1 cellular context compared by ENCODE assay signal in the genomic region with DNA sequence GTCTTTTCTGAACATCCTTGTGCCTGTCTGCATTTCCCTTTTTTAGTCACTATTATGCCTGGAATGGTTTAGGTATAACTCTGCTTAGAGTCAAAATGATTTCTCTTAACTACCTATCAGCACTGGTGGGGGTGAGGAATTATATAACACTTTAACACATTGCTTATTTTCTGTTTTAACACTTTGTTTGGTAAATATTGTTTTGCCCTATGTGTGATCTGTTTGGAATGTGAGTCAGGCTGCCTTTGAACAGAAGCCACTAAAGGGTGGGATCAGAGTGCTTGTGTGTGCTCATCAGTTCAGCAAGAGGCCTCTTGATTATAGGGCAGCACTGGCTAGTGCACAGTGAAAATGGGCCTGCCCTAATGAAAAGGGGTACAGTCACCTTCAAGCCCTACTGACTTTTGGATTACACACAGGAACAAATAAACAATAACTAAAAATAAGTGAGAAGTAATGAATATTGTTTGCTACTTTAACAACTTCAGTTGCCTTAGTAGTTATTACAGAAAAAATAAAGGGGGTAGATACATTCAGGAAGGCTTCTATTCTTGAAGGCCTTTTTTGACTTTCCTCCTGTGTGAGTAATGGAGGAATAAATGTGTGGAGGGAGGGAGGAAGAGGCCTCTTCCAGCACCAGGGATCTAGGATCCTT.
A peak's percentile ranks its signal among the peaks of the same experiment; 100 is the strongest.
TF ChIP-seq lines count a peak whose summit lies in the region.

No MANE protein-coding gene starts in this region.

TF ChIP-seq in HepG2, 621 proteins besides CTCF, POLR2A, EP300 and RAD21 (continues in another document):
- TF ChIP-seq KDM6A (CRISPR knock-in tag; IDR thresholded peaks at IDR 0.05; ENCODE audit: low read depth) (peak; percentile 46; the same call in 1 of the 2 replicates), ZNF713 (CRISPR knock-in tag; IDR thresholded peaks at IDR 0.05) (peak; percentile 55; the same call in 1 of the 2 replicates), ZNF577 (CRISPR knock-in tag; IDR thresholded peaks at IDR 0.05; ENCODE audit: borderline replicate concordance, low read depth) (no peak), RAD51 (IDR thresholded peaks at IDR 0.05; ENCODE audit: borderline replicate concordance) (no peak), TBP (CRISPR knock-in tag; IDR thresholded peaks at IDR 0.05) (no peak), ZFX (CRISPR knock-in tag; IDR thresholded peaks at IDR 0.05; ENCODE audit: low read depth) (peak; percentile 58), KDM1A (CRISPR knock-in tag; IDR thresholded peaks at IDR 0.05) (no peak), ZNF605 (CRISPR knock-in tag; IDR thresholded peaks at IDR 0.05) (no peak), ZNF17 (CRISPR knock-in tag; IDR thresholded peaks at IDR 0.05) (no peak), ZNF468 (CRISPR knock-in tag; IDR thresholded peaks at IDR 0.05) (no peak), ZBTB7A (CRISPR knock-in tag; IDR thresholded peaks at IDR 0.05) (no peak), ZMYM3 (CRISPR knock-in tag; IDR thresholded peaks at IDR 0.05) (no peak), SIX1 (CRISPR knock-in tag; IDR thresholded peaks at IDR 0.05; ENCODE audit: borderline replicate concordance) (peak; percentile 62; the same call in 1 of the 2 replicates), BRD4 (CRISPR knock-in tag; IDR thresholded peaks at IDR 0.05) (no peak), MAZ (IDR thresholded peaks at IDR 0.05; ENCODE audit: borderline replicate concordance, low read depth, low read length) (no peak), MAZ (CRISPR knock-in tag; IDR thresholded peaks at IDR 0.05; ENCODE audit: low read depth) (no peak), MAFG (CRISPR knock-in tag; IDR thresholded peaks at IDR 0.05) (no peak), ZMAT3 (CRISPR knock-in tag; conservative IDR thresholded peaks at IDR 0.05) (no peak), RELA (CRISPR knock-in tag; IDR thresholded peaks at IDR 0.05) (no peak), ZNF619 (CRISPR knock-in tag; IDR thresholded peaks at IDR 0.05) (no peak), ZNF546 (CRISPR knock-in tag; conservative IDR thresholded peaks at IDR 0.05) (no peak), SMARCE1 (IDR thresholded peaks at IDR 0.05; ENCODE audit: borderline replicate concordance) (no peak), HOXA7 (CRISPR knock-in tag; IDR thresholded peaks at IDR 0.05) (no peak), BORCS8-MEF2B (CRISPR knock-in tag; IDR thresholded peaks at IDR 0.05) (no peak), RBFOX2 (IDR thresholded peaks at IDR 0.05; ENCODE audit: low read depth, low read length) (no peak), ATF7 (IDR thresholded peaks at IDR 0.05) (no peak), ATF7 (CRISPR knock-in tag; IDR thresholded peaks at IDR 0.05) (no peak), MLXIP (CRISPR knock-in tag; IDR thresholded peaks at IDR 0.05; ENCODE audit: borderline replicate concordance) (no peak), MYC (CRISPR knock-in tag; IDR thresholded peaks at IDR 0.05; ENCODE audit: borderline replicate concordance) (no peak), BCL6 (CRISPR knock-in tag; IDR thresholded peaks at IDR 0.05) (peak; percentile 65), UBTF (CRISPR knock-in tag; IDR thresholded peaks at IDR 0.05) (no peak), PAF1 (CRISPR knock-in tag; IDR thresholded peaks at IDR 0.05) (no peak)
- TF ChIP-seq, protein P1, sequence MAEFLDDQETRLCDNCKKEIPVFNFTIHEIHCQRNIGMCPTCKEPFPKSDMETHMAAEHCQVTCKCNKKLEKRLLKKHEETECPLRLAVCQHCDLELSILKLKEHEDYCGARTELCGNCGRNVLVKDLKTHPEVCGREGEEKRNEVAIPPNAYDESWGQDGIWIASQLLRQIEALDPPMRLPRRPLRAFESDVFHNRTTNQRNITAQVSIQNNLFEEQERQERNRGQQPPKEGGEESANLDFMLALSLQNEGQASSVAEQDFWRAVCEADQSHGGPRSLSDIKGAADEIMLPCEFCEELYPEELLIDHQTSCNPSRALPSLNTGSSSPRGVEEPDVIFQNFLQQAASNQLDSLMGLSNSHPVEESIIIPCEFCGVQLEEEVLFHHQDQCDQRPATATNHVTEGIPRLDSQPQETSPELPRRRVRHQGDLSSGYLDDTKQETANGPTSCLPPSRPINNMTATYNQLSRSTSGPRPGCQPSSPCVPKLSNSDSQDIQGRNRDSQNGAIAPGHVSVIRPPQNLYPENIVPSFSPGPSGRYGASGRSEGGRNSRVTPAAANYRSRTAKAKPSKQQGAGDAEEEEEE (CRISPR knock-in tag; IDR thresholded peaks at IDR 0.05; ENCODE audit: borderline replicate concordance), result no peak
- TF ChIP-seq, protein P2, sequence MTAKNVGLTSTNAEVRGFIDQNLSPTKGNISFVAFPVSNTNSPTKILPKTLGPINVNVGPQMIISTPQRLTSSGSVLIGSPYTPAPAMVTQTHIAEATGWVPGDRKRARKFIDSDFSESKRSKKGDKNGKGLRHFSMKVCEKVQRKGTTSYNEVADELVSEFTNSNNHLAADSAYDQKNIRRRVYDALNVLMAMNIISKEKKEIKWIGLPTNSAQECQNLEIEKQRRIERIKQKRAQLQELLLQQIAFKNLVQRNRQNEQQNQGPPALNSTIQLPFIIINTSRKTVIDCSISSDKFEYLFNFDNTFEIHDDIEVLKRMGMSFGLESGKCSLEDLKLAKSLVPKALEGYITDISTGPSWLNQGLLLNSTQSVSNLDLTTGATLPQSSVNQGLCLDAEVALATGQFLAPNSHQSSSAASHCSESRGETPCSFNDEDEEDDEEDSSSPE (CRISPR knock-in tag; IDR thresholded peaks at IDR 0.05), result no peak
- TF ChIP-seq, protein P3, sequence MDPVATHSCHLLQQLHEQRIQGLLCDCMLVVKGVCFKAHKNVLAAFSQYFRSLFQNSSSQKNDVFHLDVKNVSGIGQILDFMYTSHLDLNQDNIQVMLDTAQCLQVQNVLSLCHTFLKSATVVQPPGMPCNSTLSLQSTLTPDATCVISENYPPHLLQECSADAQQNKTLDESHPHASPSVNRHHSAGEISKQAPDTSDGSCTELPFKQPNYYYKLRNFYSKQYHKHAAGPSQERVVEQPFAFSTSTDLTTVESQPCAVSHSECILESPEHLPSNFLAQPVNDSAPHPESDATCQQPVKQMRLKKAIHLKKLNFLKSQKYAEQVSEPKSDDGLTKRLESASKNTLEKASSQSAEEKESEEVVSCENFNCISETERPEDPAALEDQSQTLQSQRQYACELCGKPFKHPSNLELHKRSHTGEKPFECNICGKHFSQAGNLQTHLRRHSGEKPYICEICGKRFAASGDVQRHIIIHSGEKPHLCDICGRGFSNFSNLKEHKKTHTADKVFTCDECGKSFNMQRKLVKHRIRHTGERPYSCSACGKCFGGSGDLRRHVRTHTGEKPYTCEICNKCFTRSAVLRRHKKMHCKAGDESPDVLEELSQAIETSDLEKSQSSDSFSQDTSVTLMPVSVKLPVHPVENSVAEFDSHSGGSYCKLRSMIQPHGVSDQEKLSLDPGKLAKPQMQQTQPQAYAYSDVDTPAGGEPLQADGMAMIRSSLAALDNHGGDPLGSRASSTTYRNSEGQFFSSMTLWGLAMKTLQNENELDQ (CRISPR knock-in tag; IDR thresholded peaks at IDR 0.05; ENCODE audit: borderline replicate concordance), result no peak
- TF ChIP-seq, protein P4, sequence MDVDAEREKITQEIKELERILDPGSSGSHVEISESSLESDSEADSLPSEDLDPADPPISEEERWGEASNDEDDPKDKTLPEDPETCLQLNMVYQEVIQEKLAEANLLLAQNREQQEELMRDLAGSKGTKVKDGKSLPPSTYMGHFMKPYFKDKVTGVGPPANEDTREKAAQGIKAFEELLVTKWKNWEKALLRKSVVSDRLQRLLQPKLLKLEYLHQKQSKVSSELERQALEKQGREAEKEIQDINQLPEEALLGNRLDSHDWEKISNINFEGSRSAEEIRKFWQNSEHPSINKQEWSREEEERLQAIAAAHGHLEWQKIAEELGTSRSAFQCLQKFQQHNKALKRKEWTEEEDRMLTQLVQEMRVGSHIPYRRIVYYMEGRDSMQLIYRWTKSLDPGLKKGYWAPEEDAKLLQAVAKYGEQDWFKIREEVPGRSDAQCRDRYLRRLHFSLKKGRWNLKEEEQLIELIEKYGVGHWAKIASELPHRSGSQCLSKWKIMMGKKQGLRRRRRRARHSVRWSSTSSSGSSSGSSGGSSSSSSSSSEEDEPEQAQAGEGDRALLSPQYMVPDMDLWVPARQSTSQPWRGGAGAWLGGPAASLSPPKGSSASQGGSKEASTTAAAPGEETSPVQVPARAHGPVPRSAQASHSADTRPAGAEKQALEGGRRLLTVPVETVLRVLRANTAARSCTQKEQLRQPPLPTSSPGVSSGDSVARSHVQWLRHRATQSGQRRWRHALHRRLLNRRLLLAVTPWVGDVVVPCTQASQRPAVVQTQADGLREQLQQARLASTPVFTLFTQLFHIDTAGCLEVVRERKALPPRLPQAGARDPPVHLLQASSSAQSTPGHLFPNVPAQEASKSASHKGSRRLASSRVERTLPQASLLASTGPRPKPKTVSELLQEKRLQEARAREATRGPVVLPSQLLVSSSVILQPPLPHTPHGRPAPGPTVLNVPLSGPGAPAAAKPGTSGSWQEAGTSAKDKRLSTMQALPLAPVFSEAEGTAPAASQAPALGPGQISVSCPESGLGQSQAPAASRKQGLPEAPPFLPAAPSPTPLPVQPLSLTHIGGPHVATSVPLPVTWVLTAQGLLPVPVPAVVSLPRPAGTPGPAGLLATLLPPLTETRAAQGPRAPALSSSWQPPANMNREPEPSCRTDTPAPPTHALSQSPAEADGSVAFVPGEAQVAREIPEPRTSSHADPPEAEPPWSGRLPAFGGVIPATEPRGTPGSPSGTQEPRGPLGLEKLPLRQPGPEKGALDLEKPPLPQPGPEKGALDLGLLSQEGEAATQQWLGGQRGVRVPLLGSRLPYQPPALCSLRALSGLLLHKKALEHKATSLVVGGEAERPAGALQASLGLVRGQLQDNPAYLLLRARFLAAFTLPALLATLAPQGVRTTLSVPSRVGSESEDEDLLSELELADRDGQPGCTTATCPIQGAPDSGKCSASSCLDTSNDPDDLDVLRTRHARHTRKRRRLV (CRISPR knock-in tag; IDR thresholded peaks at IDR 0.05), result no peak
- TF ChIP-seq, protein P5, sequence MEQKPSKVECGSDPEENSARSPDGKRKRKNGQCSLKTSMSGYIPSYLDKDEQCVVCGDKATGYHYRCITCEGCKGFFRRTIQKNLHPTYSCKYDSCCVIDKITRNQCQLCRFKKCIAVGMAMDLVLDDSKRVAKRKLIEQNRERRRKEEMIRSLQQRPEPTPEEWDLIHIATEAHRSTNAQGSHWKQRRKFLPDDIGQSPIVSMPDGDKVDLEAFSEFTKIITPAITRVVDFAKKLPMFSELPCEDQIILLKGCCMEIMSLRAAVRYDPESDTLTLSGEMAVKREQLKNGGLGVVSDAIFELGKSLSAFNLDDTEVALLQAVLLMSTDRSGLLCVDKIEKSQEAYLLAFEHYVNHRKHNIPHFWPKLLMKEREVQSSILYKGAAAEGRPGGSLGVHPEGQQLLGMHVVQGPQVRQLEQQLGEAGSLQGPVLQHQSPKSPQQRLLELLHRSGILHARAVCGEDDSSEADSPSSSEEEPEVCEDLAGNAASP (CRISPR knock-in tag; IDR thresholded peaks at IDR 0.05; ENCODE audit: borderline replicate concordance), result 0 out of 2 replicates have a peak, but pooled peaks have one; percentile 23
- TF ChIP-seq, protein P6, sequence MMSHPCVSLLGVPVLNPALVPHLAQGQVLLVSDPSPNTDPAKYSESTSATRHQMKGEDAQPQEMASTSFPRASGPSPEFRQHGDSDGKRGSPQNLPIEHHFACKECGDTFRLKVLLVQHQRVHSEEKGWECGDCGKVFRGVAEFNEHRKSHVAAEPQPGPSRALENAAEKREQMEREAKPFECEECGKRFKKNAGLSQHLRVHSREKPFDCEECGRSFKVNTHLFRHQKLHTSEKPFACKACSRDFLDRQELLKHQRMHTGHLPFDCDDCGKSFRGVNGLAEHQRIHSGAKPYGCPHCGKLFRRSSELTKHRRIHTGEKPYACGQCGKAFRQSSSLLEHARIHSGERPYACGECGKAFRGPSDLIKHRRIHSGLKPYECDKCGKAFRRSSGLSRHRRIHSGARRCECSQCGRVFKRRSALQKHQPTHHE (CRISPR knock-in tag; IDR thresholded peaks at IDR 0.05; ENCODE audit: borderline replicate concordance), result no peak
